Comparison of ENCODE assay signal across 13 cellular contexts in the genomic region with DNA sequence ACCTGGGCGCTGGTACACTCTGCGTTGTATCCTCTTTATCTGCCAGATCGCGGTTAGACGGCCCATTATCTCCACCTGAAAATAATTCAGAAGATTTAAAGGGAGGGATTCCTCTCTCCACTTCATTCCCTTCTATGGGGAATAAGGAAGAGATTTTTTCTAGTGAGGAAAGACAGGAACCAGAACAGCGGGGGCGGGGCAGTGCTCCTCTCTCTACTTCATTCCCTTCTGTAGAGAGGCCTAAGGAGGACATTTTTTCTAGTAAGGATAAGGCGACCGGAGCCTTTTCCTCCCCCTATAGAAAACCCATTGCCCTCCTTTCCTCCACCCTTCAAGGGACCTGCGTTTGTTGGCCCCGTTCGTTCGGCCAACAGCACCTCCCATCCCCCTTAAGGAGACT. TPM values are rescaled to one million over a fixed set of nuclear protein-coding genes. Genes with fewer than 3 reads are reported as not detected.
DNase-seq lines count a peak whose midpoint lies in the region; ATAC-seq and TF ChIP-seq lines count a peak whose summit lies in the region.
"Had no signal": no experiment of that assay in that cellular context is flagged by ENCODE, and none has a peak within 500 bp of the region (broad histone marks: within the 10 kb centered on the region; RNA-seq: fewer than 3 reads in every experiment).

No MANE protein-coding gene starts in this region.

- peaks cover 2% of the 10 kb centered on the region for H3K27me3 Mint-ChIP-seq in H9 (ENCODE audit: low read depth)
- peaks cover 2% of the 10 kb centered on the region for H3K27me3 Mint-ChIP-seq in dendritic cell treated with granulocyte-macrophage colony-stimulating factor and Interleukin-4, amounts not matched to agents 40 ng/mL and 50 ng/mL, for 4 days
- H3K27me3 Mint-ChIP-seq in immature natural killer cell (ENCODE audit: low read depth in 3 of 3) = peaks cover 3 to 7% (median 5%) of the 10 kb centered on the region in 3 donors
- no peaks in the 10 kb centered on the region for H3K27me3 Mint-ChIP-seq in MCF 10A (ENCODE audit: insufficient read depth, unreplicated experiment)

- H3K14ac ChIP-seq in H9 (ENCODE audit: insufficient read depth, low read length) = no peak overlapping the region

- H3K18ac ChIP-seq in H9 (ENCODE audit: insufficient read length, low read depth, low read length) = peak overlapping the region; percentile 47

- H3K4me1 ChIP-seq in H9 (ENCODE audit: insufficient read depth, low read length) (0 out of 2 replicates have a peak, but pooled peaks cover 5% of the 10 kb centered on the region), mucosa of stomach (ENCODE audit: control insufficient read depth, insufficient read depth, low read length) (peaks cover 29% of the 10 kb centered on the region), breast epithelium (no peaks in the 10 kb centered on the region)

- no peak overlapping the region for H3K4me2 ChIP-seq in H9 (ENCODE audit: insufficient read depth, insufficient read length, low read length)

- H3K56ac ChIP-seq in H9 (ENCODE audit: insufficient read length, low read depth, low read length) = no peak overlapping the region

- H4K5ac ChIP-seq in H9 (ENCODE audit: insufficient read length, low read depth, low read length) = no peak overlapping the region

- no peak for ATAC-seq in GM18858 (IDR thresholded peaks at IDR 0.05; ENCODE audit: unreplicated experiment)

- no peak overlapping the region for H3K4ac ChIP-seq in H9 (ENCODE audit: low read depth, low read length)

- no peak for TF ChIP-seq POLR2A in breast epithelium (IDR thresholded peaks at IDR 0.05)

- no peaks in the 10 kb centered on the region for H3K9me3 ChIP-seq in H9 (ENCODE audit: control insufficient read depth, low read depth, low read length)
- H3K9me3 ChIP-seq in mucosa of stomach (ENCODE audit: control insufficient read depth, low read length) = no peaks in the 10 kb centered on the region
- H3K9me3 ChIP-seq in breast epithelium = no peaks in the 10 kb centered on the region

- H4K8ac ChIP-seq in H9 (replicated peaks; ENCODE audit: insufficient read length, low read depth, low read length) = no peak overlapping the region

- H3K27ac ChIP-seq in H9 (ENCODE audit: insufficient read length, low read depth, low read length) = no peak overlapping the region
- H3K27ac ChIP-seq in breast epithelium = no peak overlapping the region
- H3K27ac ChIP-seq: GM23248, SK-N-MC had no signal

- no peak overlapping the region for H4K91ac ChIP-seq in H9 (ENCODE audit: insufficient read length, low read depth, low read length)

- CTCF ChIA-PET in MCF 10A (lab: Yijun Ruan, JAX) = interaction anchor here (0.6 to 8.8 kb wide), 6 partner anchors 15 to 170 kb away, joined by 3 to 85 read pairs (median 4); no protein-coding TSS in a partner anchor

- no peaks in the 10 kb centered on the region for H3K79me1 ChIP-seq in H9 (ENCODE audit: insufficient read depth, low read depth, low read length, poor library complexity, severe bottlenecking)

- no peak overlapping the region for H2BK15ac ChIP-seq in H9 (ENCODE audit: low read depth, low read length)

- H3K23ac ChIP-seq in H9 (ENCODE audit: insufficient read length, low read depth, low read length) = no peak overlapping the region

- H2AFZ ChIP-seq in H9 (ENCODE audit: low read length) = no peak overlapping the region
- H2AFZ ChIP-seq: GM23248 had no signal

- intact Hi-C loops in dendritic cell treated with granulocyte-macrophage colony-stimulating factor and Interleukin-4, amounts not matched to agents 40 ng/mL and 50 ng/mL, for 4 days (cut with micrococcal nuclease) = no loop called here
- intact Hi-C loops in breast epithelium (cut with DNase I; ENCODE audit: low total_unique reads) = no loop called here
- intact Hi-C loops in MCF 10A (cut with micrococcal nuclease) = no loop called here

- H2BK5ac ChIP-seq in H9 (ENCODE audit: insufficient read length, low read length) = no peak overlapping the region

- no peak overlapping the region for H3T11ph ChIP-seq in H9 (ENCODE audit: low read length)

- H3K36me3 Mint-ChIP-seq in H9 (ENCODE audit: insufficient read depth in 1 of 3, low read depth in 3 of 3) (no peaks in the 10 kb centered on the region; a peak in 1 of 7 replicates), immature natural killer cell (no peaks in the 10 kb centered on the region), MCF 10A (ENCODE audit: insufficient read depth, unreplicated experiment) (no peaks in the 10 kb centered on the region)
- no peaks in the 10 kb centered on the region for H3K36me3 Mint-ChIP-seq in dendritic cell treated with granulocyte-macrophage colony-stimulating factor and Interleukin-4, amounts not matched to agents 40 ng/mL and 50 ng/mL, for 4 days (ENCODE audit: low read depth)

- H3K9ac ChIP-seq in H9 (ENCODE audit: extremely low read depth, insufficient read length, low read length) (no peak overlapping the region), mucosa of stomach (ENCODE audit: low read length) (peak overlapping the region; percentile 19)
- H3K9ac ChIP-seq: GM23248 had no signal

- no peak overlapping the region for H2BK20ac ChIP-seq in H9 (ENCODE audit: low read depth, low read length, poor library complexity, severe bottlenecking)

- H3K9me3 Mint-ChIP-seq in H9 (no peaks in the 10 kb centered on the region), immature natural killer cell (no peaks in the 10 kb centered on the region), MCF 10A (ENCODE audit: unreplicated experiment) (no peaks in the 10 kb centered on the region)
- no peaks in the 10 kb centered on the region for H3K9me3 Mint-ChIP-seq in dendritic cell treated with granulocyte-macrophage colony-stimulating factor and Interleukin-4, amounts not matched to agents 40 ng/mL and 50 ng/mL, for 4 days

- no peak overlapping the region for H3K27ac Mint-ChIP-seq in H9
- peak overlapping the region; percentile 74 for H3K27ac Mint-ChIP-seq in dendritic cell treated with granulocyte-macrophage colony-stimulating factor and Interleukin-4, amounts not matched to agents 40 ng/mL and 50 ng/mL, for 4 days
- peak overlapping the region in 1 of 6 donors; percentile 46 for H3K27ac Mint-ChIP-seq in immature natural killer cell
- no peak overlapping the region for H3K27ac Mint-ChIP-seq in MCF 10A (ENCODE audit: low read depth, unreplicated experiment)

- H3K4me1 Mint-ChIP-seq in H9 (peaks cover 39 to 41% of the 10 kb centered on the region in 2 experiments), immature natural killer cell (peaks cover 29 to 30% of the 10 kb centered on the region in 2 donors), MCF 10A (ENCODE audit: insufficient read depth, unreplicated experiment) (peaks cover 15% of the 10 kb centered on the region)
- peaks cover 24% of the 10 kb centered on the region for H3K4me1 Mint-ChIP-seq in dendritic cell treated with granulocyte-macrophage colony-stimulating factor and Interleukin-4, amounts not matched to agents 40 ng/mL and 50 ng/mL, for 4 days (ENCODE audit: low read depth)

- POLR2A ChIA-PET in MCF 10A (lab: Yijun Ruan, JAX) = no interaction called here

- no peak overlapping the region for H2BK120ac ChIP-seq in H9 (ENCODE audit: low read depth, low read length, poor library complexity, severe bottlenecking)

- BruUV-seq in MCF 10A (replicated peaks; lab: Mats Ljungman, UMichigan) = no TSS peak

- H2AK5ac ChIP-seq in H9 (ENCODE audit: insufficient read length, low read length) = no peak overlapping the region

- no peak overlapping the region for H3K4me3 Mint-ChIP-seq in H9
- H3K4me3 Mint-ChIP-seq in dendritic cell treated with granulocyte-macrophage colony-stimulating factor and Interleukin-4, amounts not matched to agents 40 ng/mL and 50 ng/mL, for 4 days = no peak overlapping the region
- peak overlapping the region in 1 of 5 donors; percentile 76 for H3K4me3 Mint-ChIP-seq in immature natural killer cell
- no peak overlapping the region for H3K4me3 Mint-ChIP-seq in MCF 10A (ENCODE audit: unreplicated experiment)

- WGBS in H9 (ENCODE audit: extremely low coverage, insufficient read length, low lambda C conversion rate) = no CpG with 5 or more reads among the region's 13 CpGs

- H3K27me3 ChIP-seq in H9 (ENCODE audit: insufficient read depth, low read length) (no peaks in the 10 kb centered on the region; the same call in 1 of the 2 replicates), mucosa of stomach (ENCODE audit: control insufficient read depth, insufficient read depth, low read length) (no peaks in the 10 kb centered on the region), breast epithelium (no peaks in the 10 kb centered on the region)

- DNase-seq in H9 (no peak), immature natural killer cell (no peak), breast epithelium (ENCODE audit: low spot score in 2 of 2) (no peak), MCF 10A (ENCODE audit: unreplicated experiment) (no peak)
- DNase-seq: GM23248, MM.1S, NCI-H2029, NCI-H2171 treated with DMSO at 0.1 percent for 48 hours, NCI-H774 had no signal

- H2BK12ac ChIP-seq in H9 (ENCODE audit: insufficient read length, low read depth, low read length) = no peak overlapping the region

- no peaks in the 10 kb centered on the region for H3K79me2 ChIP-seq in H9 (ENCODE audit: insufficient read depth, low read length)

- TF ChIP-seq CTCF in H9 (conservative IDR thresholded peaks at IDR 0.05) (no peak), breast epithelium (IDR thresholded peaks at IDR 0.05) (no peak), MCF 10A (IDR thresholded peaks at IDR 0.05; ENCODE audit: unreplicated experiment) (no peak)

- no peaks in the 10 kb centered on the region for H4K20me1 ChIP-seq in H9 (ENCODE audit: control insufficient read depth, insufficient read depth, insufficient read length)

- H3K4me3 ChIP-seq in mucosa of stomach (ENCODE audit: low read length) (no peak overlapping the region), breast epithelium (no peak overlapping the region)
- H3K4me3 ChIP-seq: GM23248, SK-N-MC had no signal

- H3K23me2 ChIP-seq in H9 (ENCODE audit: insufficient read length, low read depth, low read length, poor library complexity, severe bottlenecking) = no peaks in the 10 kb centered on the region

- H3K36me3 ChIP-seq in mucosa of stomach (ENCODE audit: control insufficient read depth, insufficient read depth, low read length) (no peaks in the 10 kb centered on the region), breast epithelium (no peaks in the 10 kb centered on the region)

RNA-seq across cellular contexts. Expression of a gene that starts 8.3 kb away (rescaled TPM):
- total RNA-seq in H9 (2021) = 0.17 and 0.37 TPM in 2 replicates
- polyA plus RNA-seq in immature natural killer cell = under 1 TPM; 0.38 to 0.97 (median 0.45) TPM
- 10 to 100 TPM in 1 of 3 donors, 1 to 10 TPM in 1, not detected in 1; 5.6 to 10.4 TPM for total RNA-seq in breast epithelium
- 0.07 and 0.32 TPM in 2 replicates for total RNA-seq in MCF 10A (2022)
- total RNA-seq: GM23248 had no signal

RNA-seq across cellular contexts. Expression of a gene that starts 25.4 kb away (rescaled TPM):
- 89.4 and 90.1 TPM in 2 replicates for total RNA-seq in H9 (2021)
- polyA plus RNA-seq in immature natural killer cell = 10 to 100 TPM; 11.8 to 15.0 (median 13.1) TPM
- total RNA-seq in breast epithelium = 10 to 100 TPM; 32.0 to 45.2 (median 34.4) TPM
- total RNA-seq in MCF 10A (2022) = 27.0 and 38.5 TPM in 2 replicates
